14 cellular contexts compared by ENCODE assay signal in genomic region chr5:107285772-107286171, GRCh38.
DNase-seq lines count a peak whose midpoint lies in the region; ATAC-seq and TF ChIP-seq lines count a peak whose summit lies in the region.
"Had no signal": no experiment of that assay in that cellular context is flagged by ENCODE, and none has a peak within 500 bp of the region (broad histone marks: within the 10 kb centered on the region; RNA-seq: fewer than 3 reads in every experiment).

No MANE protein-coding gene starts in this region.

- no peak overlapping the region for H3K4me2 ChIP-seq in hepatocyte
- H3K4me2 ChIP-seq: GM23338 had no signal

- no peaks in the 10 kb centered on the region for H3K79me2 ChIP-seq in hepatocyte

- 98% methylated on average over 6 of the region's 6 CpGs for whole genome bisulfite sequencing in hepatocyte (ENCODE audit: low lambda C conversion rate, missing lambda C conversion rate)

- H4K20me1 ChIP-seq in hepatocyte (ENCODE audit: insufficient read depth, poor library complexity, severe bottlenecking): no peaks in the 10 kb centered on the region

- H3K9me3 ChIP-seq in hepatocyte (ENCODE audit: low read depth): no peaks in the 10 kb centered on the region
- H3K9me3 ChIP-seq: MG63 had no signal

- H3K4me1 ChIP-seq in hepatocyte (ENCODE audit: insufficient read depth): peaks cover 12% of the 10 kb centered on the region

- no peak for DNase-seq in activated T-cell treated with anti-CD3 and anti-CD28 coated beads, Interleukin-2, amount 50 U/mL, for 4 hours
- no peak for DNase-seq in activated T-cell treated with anti-CD3 and anti-CD28 coated beads, Interleukin-2, amount 50 U/mL, for 1 hour
- DNase-seq in HT1080 (ENCODE audit: low read depth): peak; percentile 79
- DNase-seq in stimulated activated CD8-positive, alpha-beta memory T cell treated with anti-CD3 and anti-CD28 coated beads, Interleukin-4, amount 100 ng/mL, for 48 hours: peak; percentile 32
- no peak for DNase-seq in hepatocyte (ENCODE audit: low spot score)
- no peak for DNase-seq in posterior cingulate gyrus
- no peak for DNase-seq in Kasumi-1 (lab: John Stamatoyannopoulos, UW)
- DNase-seq: amniotic stem cell; dorsolateral prefrontal cortex; naive thymus-derived CD8-positive, alpha-beta T cell had no signal

- no peak overlapping the region for H3K27ac ChIP-seq in hepatocyte
- H3K27ac ChIP-seq: dorsolateral prefrontal cortex had no signal

- peak; percentile 28 to 49 for ATAC-seq in activated T-cell treated with anti-CD3 and anti-CD28 coated beads, Interleukin-2, amount 50 U/mL, for 4 hours
- peak; percentile 70 for ATAC-seq in HG02610 (IDR thresholded peaks at IDR 0.05; ENCODE audit: unreplicated experiment)
- ATAC-seq: GM23338; naive thymus-derived CD8-positive, alpha-beta T cell had no signal

- H3K27me3 Mint-ChIP-seq in activated T-cell treated with anti-CD3 and anti-CD28 coated beads, Interleukin-2, amount 50 U/mL, for 4 hours (ENCODE audit: low read depth): peaks cover 4% of the 10 kb centered on the region

- no peak overlapping the region for H3K4me3 Mint-ChIP-seq in activated T-cell treated with anti-CD3 and anti-CD28 coated beads, Interleukin-2, amount 50 U/mL, for 4 hours
- H3K4me3 Mint-ChIP-seq: GM23338; naive thymus-derived CD8-positive, alpha-beta T cell had no signal

- H3K4me1 Mint-ChIP-seq in activated T-cell treated with anti-CD3 and anti-CD28 coated beads, Interleukin-2, amount 50 U/mL, for 4 hours (ENCODE audit: low read depth): peaks cover 7% of the 10 kb centered on the region

- no peaks in the 10 kb centered on the region for H3K36me3 Mint-ChIP-seq in activated T-cell treated with anti-CD3 and anti-CD28 coated beads, Interleukin-2, amount 50 U/mL, for 4 hours (ENCODE audit: insufficient read depth)
- H3K36me3 Mint-ChIP-seq: naive thymus-derived CD8-positive, alpha-beta T cell had no signal

- no peaks in the 10 kb centered on the region for H3K27me3 ChIP-seq in hepatocyte
- H3K27me3 ChIP-seq: MG63 had no signal

- TF ChIP-seq CTCF in hepatocyte (IDR thresholded peaks at IDR 0.05; ENCODE audit: poor library complexity): no peak

- no peak overlapping the region for H3K4me3 ChIP-seq in hepatocyte
- H3K4me3 ChIP-seq: dorsolateral prefrontal cortex, GM23338, MG63, skin epidermis had no signal

- no peaks in the 10 kb centered on the region for H3K9me2 ChIP-seq in hepatocyte (replicated peaks; ENCODE audit: insufficient read depth)

- intact Hi-C loops in posterior cingulate gyrus (cut with DNase I): no loop called here

- no peak overlapping the region for H2AFZ ChIP-seq in hepatocyte

- no peaks in the 10 kb centered on the region for H3K9me3 Mint-ChIP-seq in activated T-cell treated with anti-CD3 and anti-CD28 coated beads, Interleukin-2, amount 50 U/mL, for 4 hours
- H3K9me3 Mint-ChIP-seq: GM23338 had no signal

- H3K36me3 ChIP-seq in hepatocyte (replicated peaks; ENCODE audit: insufficient read depth, low read depth): no peaks in the 10 kb centered on the region
- H3K36me3 ChIP-seq: MG63 had no signal

Comparison
In these comparisons a context has a peak if more than half of its experiments do, and no peak if none do; other contexts are left out.
1. DNase-seq: peak in HT1080 (single experiment) and stimulated activated CD8-positive, alpha-beta memory T cell treated with anti-CD3 and anti-CD28 coated beads, Interleukin-4, amount 100 ng/mL, for 48 hours (single experiment); none in activated T-cell treated with anti-CD3 and anti-CD28 coated beads, Interleukin-2, amount 50 U/mL, for 4 hours (single experiment), activated T-cell treated with anti-CD3 and anti-CD28 coated beads, Interleukin-2, amount 50 U/mL, for 1 hour (single experiment), hepatocyte (single experiment), posterior cingulate gyrus (0 of 10) and Kasumi-1 (0 of 2).